1 cellular context compared by ENCODE assay signal in genomic region chr20:50153153-50153499, GRCh38.
TF ChIP-seq lines count a peak whose summit lies in the region.

No MANE protein-coding gene starts in this region.

TF ChIP-seq in endothelial cell of umbilical vein, 7 proteins besides CTCF, POLR2A, EP300 and RAD21:
- TF ChIP-seq MAX (IDR thresholded peaks at IDR 0.05; ENCODE audit: insufficient read depth, insufficient read length) (no peak), MYC (IDR thresholded peaks at IDR 0.05; ENCODE audit: low read depth, low read length) (no peak), JUN (IDR thresholded peaks at IDR 0.05; ENCODE audit: borderline replicate concordance, insufficient read depth, insufficient read length, low read depth) (no peak), POLR2AphosphoS5 (IDR thresholded peaks at IDR 0.05; ENCODE audit: insufficient read depth, low read depth, low read length) (no peak), FOS (IDR thresholded peaks at IDR 0.05; ENCODE audit: borderline replicate concordance, insufficient read depth, low read length) (no peak), GATA2 (IDR thresholded peaks at IDR 0.05; ENCODE audit: insufficient read depth, insufficient read length, low read depth, low read length) (no peak), EZH2 (IDR thresholded peaks at IDR 0.05; ENCODE audit: borderline replicate concordance, low read depth, low read length, severe bottlenecking) (no peak)
